ENCODE assay signal across 8 cellular contexts in genomic region chr20:32536861-32537656, GRCh38. TPM values are rescaled to one million over a fixed set of nuclear protein-coding genes. Genes with fewer than 3 reads are reported as not detected.
A peak's percentile ranks its signal among the peaks of the same experiment; 100 is the strongest.
DNase-seq lines count a peak whose midpoint lies in the region; ATAC-seq, FAIRE-seq and TF ChIP-seq lines count a peak whose summit lies in the region.

No MANE protein-coding gene starts in this region.

- peaks cover 83% of the 10 kb centered on the region for H3K4me1 Mint-ChIP-seq in activated T-cell treated with anti-CD3 and anti-CD28 coated beads, Interleukin-2, amount 50 U/mL, for 72 hours (ENCODE audit: low read depth)

- H3K9me3 Mint-ChIP-seq in activated T-cell treated with anti-CD3 and anti-CD28 coated beads, Interleukin-2, amount 50 U/mL, for 72 hours: no peaks in the 10 kb centered on the region

- intact Hi-C loops in psoas muscle (cut with DNase I): no loop called here

- peaks cover 2 to 4% of the 10 kb centered on the region in 2 donors for H3K36me3 Mint-ChIP-seq in activated T-cell treated with anti-CD3 and anti-CD28 coated beads, Interleukin-2, amount 50 U/mL, for 72 hours (ENCODE audit: insufficient read depth in 2 of 2)

- peak; percentile 12 for ATAC-seq in HG03135 (IDR thresholded peaks at IDR 0.05; ENCODE audit: unreplicated experiment)
- peak; percentile 11 to 12 for ATAC-seq in activated T-cell treated with anti-CD3 and anti-CD28 coated beads, Interleukin-2, amount 50 U/mL, for 72 hours (replicated peaks in 1 of 2)
- no peak for ATAC-seq in gastroesophageal sphincter
- peak in 2 of 4 donors; percentile 26 to 30 for ATAC-seq in psoas muscle
- ATAC-seq in HG03520 (IDR thresholded peaks at IDR 0.05; ENCODE audit: unreplicated experiment): no peak

- H3K9me3 ChIP-seq in gastroesophageal sphincter (no peaks in the 10 kb centered on the region), psoas muscle (no peaks in the 10 kb centered on the region)

- H3K27ac ChIP-seq in gastroesophageal sphincter (peak overlapping the region in 1 of 4 donors; percentile 62), psoas muscle (no peak overlapping the region)

- peak overlapping the region; percentile 96 for H3K27ac Mint-ChIP-seq in activated T-cell treated with anti-CD3 and anti-CD28 coated beads, Interleukin-2, amount 50 U/mL, for 72 hours

- H3K4me3 ChIP-seq in gastroesophageal sphincter: peak overlapping the region; percentile 29 to 56
- peak overlapping the region; percentile 63 for H3K4me3 ChIP-seq in psoas muscle

- TF ChIP-seq CTCF in gastroesophageal sphincter (IDR thresholded peaks at IDR 0.05): no peak
- no peak for TF ChIP-seq CTCF in psoas muscle (IDR thresholded peaks at IDR 0.05)
- TF ChIP-seq CTCF in D721Med (IDR thresholded peaks at IDR 0.05; ENCODE audit: insufficient read depth, missing control alignments): no peak

- H3K4me1 ChIP-seq in gastroesophageal sphincter (peaks cover 0 to 43% (median 10%) of the 10 kb centered on the region in 3 donors), psoas muscle (no peaks in the 10 kb centered on the region)

- DNase-seq in DMS153 treated with DMSO at 0.1 percent for 48 hours (lab: John Stamatoyannopoulos, UW; ENCODE audit: unreplicated experiment) (peak; percentile 60), NCI-H69 (lab: John Stamatoyannopoulos, UW) (peak; percentile 99), psoas muscle (peak; percentile 20 to 68), D721Med (ENCODE audit: insufficient read length, low spot score) (no peak)
- peak; percentile 63 to 68 for DNase-seq in activated T-cell treated with anti-CD3 and anti-CD28 coated beads, Interleukin-2, amount 50 U/mL, for 72 hours

- peak overlapping the region; percentile 92 to 95 for H3K4me3 Mint-ChIP-seq in activated T-cell treated with anti-CD3 and anti-CD28 coated beads, Interleukin-2, amount 50 U/mL, for 72 hours

- TF ChIP-seq EP300 in gastroesophageal sphincter (IDR thresholded peaks at IDR 0.05): no peak

- H3K36me3 ChIP-seq in gastroesophageal sphincter (no peaks in the 10 kb centered on the region), psoas muscle (ENCODE audit: insufficient read depth in 1 of 2, low read depth in 1 of 2) (no peaks in the 10 kb centered on the region)

- 26% methylated on average over 6 of the region's 61 CpGs; no CpG with 5 or more reads in 1 of the 2 donors for WGBS in gastroesophageal sphincter (ENCODE audit: low coverage in 1 of 2), 2 donors
- WGBS in psoas muscle, 3 donors: 4 to 8% (median 7%) methylated on average over 31 to 60 of the region's 61 CpGs

- H3K27me3 Mint-ChIP-seq in activated T-cell treated with anti-CD3 and anti-CD28 coated beads, Interleukin-2, amount 50 U/mL, for 72 hours (ENCODE audit: low read depth): no peaks in the 10 kb centered on the region

- no peak for TF ChIP-seq POLR2A in gastroesophageal sphincter (IDR thresholded peaks at IDR 0.05)

- no peak for FAIRE-seq in D721Med (lab: Jason Lieb, UNC)

- peaks cover 19% of the 10 kb centered on the region for H3K27me3 ChIP-seq in gastroesophageal sphincter
- H3K27me3 ChIP-seq in psoas muscle (ENCODE audit: insufficient read depth in 3 of 3, low read length in 2 of 3): peaks cover 0 to 12% (median 0%) of the 10 kb centered on the region in 3 donors

RNA-seq across cellular contexts. Expression of gene NOL4L, which starts 48.1 kb away (rescaled TPM):
- total RNA-seq in activated T-cell treated with anti-CD3 and anti-CD28 coated beads, Interleukin-2, amount 50 U/mL, for 72 hours: 10 to 100 TPM; 28.2 to 30.0 TPM
- 10 to 100 TPM in 2 of 4 donors, 1 to 10 TPM in 2; 9.0 to 14.7 (median 10.8) TPM for total RNA-seq in gastroesophageal sphincter
- 1 to 10 TPM; 1.3 to 2.7 (median 2.3) TPM for total RNA-seq in psoas muscle
- under 1 TPM; 0.61 to 0.89 (median 0.72) TPM for polyA plus RNA-seq in psoas muscle

Comparison
In these comparisons a context has a peak if more than half of its experiments do, and no peak if none do; other contexts are left out.
1. ATAC-seq: peak in HG03135 (single experiment) and activated T-cell treated with anti-CD3 and anti-CD28 coated beads, Interleukin-2, amount 50 U/mL, for 72 hours (2 of 2); none in gastroesophageal sphincter (single experiment) and HG03520 (single experiment).